Comparison of ENCODE assay signal across 22 cellular contexts in genomic region chr16:57106767-57107166, GRCh38. TPM values are rescaled to one million over a fixed set of nuclear protein-coding genes. Genes with fewer than 3 reads are reported as not detected.
DNase-seq lines count a peak whose midpoint lies in the region; ATAC-seq and TF ChIP-seq lines count a peak whose summit lies in the region.
"Had no signal": no experiment of that assay in that cellular context is flagged by ENCODE, and none has a peak within 500 bp of the region (broad histone marks: within the 10 kb centered on the region; RNA-seq: fewer than 3 reads in every experiment).

No MANE protein-coding gene starts in this region.

- H3K27ac Mint-ChIP-seq in MCF 10A (ENCODE audit: low read depth, unreplicated experiment) (no peak overlapping the region), T-helper 17 cell (peak overlapping the region; percentile 72)
- H3K27ac Mint-ChIP-seq: activated CD4-positive, alpha-beta memory T cell treated with anti-CD3 and anti-CD28 coated beads, Interleukin-2, amount 10 ng/mL, durations not matched to agents 7 days and 5 days; activated T-cell treated with anti-CD3 and anti-CD28 coated beads, Interleukin-2, amount 50 U/mL, for 72 hours; endodermal cell; IgD-negative memory B cell; stimulated activated naive CD8-positive, alpha-beta T cell treated with anti-CD3 and anti-CD28 coated beads, Interleukin-15, Interleukin-2, amounts not matched to agents 100 ng/mL and 50 ng/mL, for 24 hours had no signal

- H3K4me1 Mint-ChIP-seq in MCF 10A (ENCODE audit: insufficient read depth, unreplicated experiment): peaks cover 17% of the 10 kb centered on the region
- H3K4me1 Mint-ChIP-seq in T-helper 17 cell: peaks cover 11% of the 10 kb centered on the region

- H3K36me3 ChIP-seq in breast epithelium: no peaks in the 10 kb centered on the region
- no peaks in the 10 kb centered on the region for H3K36me3 ChIP-seq in upper lobe of left lung
- H3K36me3 ChIP-seq: cardiac muscle cell, Peyer's patch had no signal

- no peaks in the 10 kb centered on the region for H3K9me3 Mint-ChIP-seq in MCF 10A (ENCODE audit: unreplicated experiment)
- H3K9me3 Mint-ChIP-seq: activated CD4-positive, alpha-beta memory T cell treated with anti-CD3 and anti-CD28 coated beads, Interleukin-2, amount 10 ng/mL, durations not matched to agents 7 days and 5 days; activated T-cell treated with anti-CD3 and anti-CD28 coated beads, Interleukin-2, amount 50 U/mL, for 72 hours; CD8-positive, alpha-beta memory T cell; endodermal cell; IgD-negative memory B cell; stimulated activated naive CD8-positive, alpha-beta T cell treated with anti-CD3 and anti-CD28 coated beads, Interleukin-15, Interleukin-2, amounts not matched to agents 100 ng/mL and 50 ng/mL, for 24 hours had no signal

- H3K27me3 Mint-ChIP-seq in MCF 10A (ENCODE audit: insufficient read depth, unreplicated experiment) (no peaks in the 10 kb centered on the region), T-helper 17 cell (no peaks in the 10 kb centered on the region)
- H3K27me3 Mint-ChIP-seq: CD8-positive, alpha-beta memory T cell; IgD-negative memory B cell; stimulated activated naive CD8-positive, alpha-beta T cell treated with anti-CD3 and anti-CD28 coated beads, Interleukin-15, Interleukin-2, amounts not matched to agents 100 ng/mL and 50 ng/mL, for 24 hours had no signal

- in situ Hi-C loops in GM13977 (cut with MboI; ENCODE audit: low pct_unique_long_range_greater_than_20kb, low sequenced_read_pairs, unreplicated experiment): no loop called here

- H3K4me3 Mint-ChIP-seq in MCF 10A (ENCODE audit: unreplicated experiment): no peak overlapping the region
- no peak overlapping the region for H3K4me3 Mint-ChIP-seq in T-helper 17 cell
- H3K4me3 Mint-ChIP-seq: activated CD4-positive, alpha-beta memory T cell treated with anti-CD3 and anti-CD28 coated beads, Interleukin-2, amount 10 ng/mL, durations not matched to agents 7 days and 5 days; activated T-cell treated with anti-CD3 and anti-CD28 coated beads, Interleukin-2, amount 50 U/mL, for 72 hours; CD8-positive, alpha-beta memory T cell; endodermal cell; IgD-negative memory B cell; stimulated activated naive CD8-positive, alpha-beta T cell treated with anti-CD3 and anti-CD28 coated beads, Interleukin-15, Interleukin-2, amounts not matched to agents 100 ng/mL and 50 ng/mL, for 24 hours had no signal

- no peak for TF ChIP-seq POLR2A in breast epithelium (IDR thresholded peaks at IDR 0.05)
- TF ChIP-seq POLR2A in upper lobe of left lung (IDR thresholded peaks at IDR 0.05): no peak

- ATAC-seq in T-helper 17 cell (no peak), upper lobe of left lung (ENCODE audit: low FRiP score in 2 of 2) (peak in 1 of 2 donors; percentile 53)
- ATAC-seq: activated T-cell treated with anti-CD3 and anti-CD28 coated beads, Interleukin-2, amount 50 U/mL, for 72 hours had no signal

- CTCF ChIA-PET in MCF 10A (lab: Yijun Ruan, JAX): interaction anchor here (0.6 to 1.2 kb wide), 2 partner anchors 14 to 650 kb away, joined by 3 to 4 read pairs; partner anchors contain the start of gene CPNE2

- no peak for TF ChIP-seq CTCF in MCF 10A (IDR thresholded peaks at IDR 0.05; ENCODE audit: unreplicated experiment)
- TF ChIP-seq CTCF in breast epithelium (IDR thresholded peaks at IDR 0.05): no peak
- TF ChIP-seq CTCF in upper lobe of left lung (IDR thresholded peaks at IDR 0.05): no peak
- no peak for TF ChIP-seq CTCF in coronary artery (IDR thresholded peaks at IDR 0.05)
- no peak for TF ChIP-seq CTCF in GM13977 (IDR thresholded peaks at IDR 0.05; ENCODE audit: extremely low read depth, insufficient read depth, missing control alignments)

- POLR2A ChIA-PET in MCF 10A (lab: Yijun Ruan, JAX): no interaction called here

- H3K4me3 ChIP-seq in breast epithelium (no peak overlapping the region), upper lobe of left lung (no peak overlapping the region), coronary artery (no peak overlapping the region)
- H3K4me3 ChIP-seq: cardiac muscle cell, Peyer's patch had no signal

- 86 to 91% methylated on average over 2 of the region's 2 CpGs for WGBS in upper lobe of left lung, 2 donors

- H3K9me3 ChIP-seq in breast epithelium (no peaks in the 10 kb centered on the region), T-helper 17 cell (ENCODE audit: control insufficient read depth, low read length, poor library complexity, severe bottlenecking) (no peaks in the 10 kb centered on the region), upper lobe of left lung (no peaks in the 10 kb centered on the region)
- H3K9me3 ChIP-seq: neutrophil, Peyer's patch had no signal

- intact Hi-C loops in MCF 10A (cut with micrococcal nuclease): no loop called here
- intact Hi-C loops in breast epithelium (cut with DNase I; ENCODE audit: low total_unique reads): no loop called here

- H3K27me3 ChIP-seq in breast epithelium (no peaks in the 10 kb centered on the region), upper lobe of left lung (no peaks in the 10 kb centered on the region)
- H3K27me3 ChIP-seq: cardiac muscle cell, neutrophil, Peyer's patch had no signal

- TF ChIP-seq EP300 in upper lobe of left lung (IDR thresholded peaks at IDR 0.05): no peak

- H3K36me3 Mint-ChIP-seq in MCF 10A (ENCODE audit: insufficient read depth, unreplicated experiment): peaks cover 5% of the 10 kb centered on the region
- peaks cover 2% of the 10 kb centered on the region for H3K36me3 Mint-ChIP-seq in T-helper 17 cell (ENCODE audit: low read depth)
- H3K36me3 Mint-ChIP-seq: CD8-positive, alpha-beta memory T cell; IgD-negative memory B cell had no signal

- DNase-seq in MCF 10A (ENCODE audit: unreplicated experiment) (peak; percentile 66), breast epithelium (ENCODE audit: low spot score in 2 of 2) (no peak), T-helper 17 cell (no peak), glomerular visceral epithelial cell (ENCODE audit: extremely low spot score) (peak; percentile 18), upper lobe of left lung (peak in 1 of 2 donors; percentile 49), islet precursor cell (no peak), coronary artery (ENCODE audit: low spot score) (no peak), GM13977 (ENCODE audit: low spot score) (no peak)
- DNase-seq: activated CD4-positive, alpha-beta memory T cell treated with anti-CD3 and anti-CD28 coated beads, Interleukin-2, amount 10 ng/mL, durations not matched to agents 7 days and 5 days; activated T-cell treated with anti-CD3 and anti-CD28 coated beads, Interleukin-2, amount 50 U/mL, for 72 hours; CD8-positive, alpha-beta memory T cell; endodermal cell; left colon; NCI-H2081 treated with DMSO at 0.1 percent for 48 hours; NCI-H510A treated with DMSO at 0.1 percent for 48 hours; Peyer's patch; retina had no signal

- BruUV-seq in MCF 10A (replicated peaks; lab: Mats Ljungman, UMichigan): no TSS peak

- H3K4me1 ChIP-seq in breast epithelium (no peaks in the 10 kb centered on the region), upper lobe of left lung (peaks cover 7 to 31% (median 28%) of the 10 kb centered on the region in 4 donors)

- H3K27ac ChIP-seq in breast epithelium: no peak overlapping the region
- peak overlapping the region in 3 of 4 donors; percentile 3 to 65 (median 45) for H3K27ac ChIP-seq in upper lobe of left lung
- peak overlapping the region in 1 of 2 donors; percentile 54 for H3K27ac ChIP-seq in coronary artery
- H3K27ac ChIP-seq: neutrophil, Peyer's patch, VCaP had no signal

RNA-seq across cellular contexts. Expression of gene CPNE2, which starts 14.4 kb away (rescaled TPM):
- total RNA-seq in MCF 10A (2022) (6.7 and 9.6 TPM in 2 replicates), breast epithelium (10 to 100 TPM; 13.9 to 56.5 (median 26.5) TPM), T-helper 17 cell (1 to 10 TPM; 2.4 to 4.4 TPM), upper lobe of left lung (10 to 100 TPM; 39.4 to 58.7 (median 53.1) TPM)

Comparison
In these comparisons a context has a peak if more than half of its experiments do, and no peak if none do; other contexts are left out.
1. DNase-seq: peak in MCF 10A (single experiment) and glomerular visceral epithelial cell (single experiment); none in breast epithelium (0 of 2), T-helper 17 cell (0 of 3), islet precursor cell (single experiment), coronary artery (single experiment) and GM13977 (single experiment).
2. H3K27ac ChIP-seq: peak in upper lobe of left lung (3 of 4); none in breast epithelium (0 of 2).